Comparison of ENCODE assay signal across 8 cellular contexts in the genomic region with DNA sequence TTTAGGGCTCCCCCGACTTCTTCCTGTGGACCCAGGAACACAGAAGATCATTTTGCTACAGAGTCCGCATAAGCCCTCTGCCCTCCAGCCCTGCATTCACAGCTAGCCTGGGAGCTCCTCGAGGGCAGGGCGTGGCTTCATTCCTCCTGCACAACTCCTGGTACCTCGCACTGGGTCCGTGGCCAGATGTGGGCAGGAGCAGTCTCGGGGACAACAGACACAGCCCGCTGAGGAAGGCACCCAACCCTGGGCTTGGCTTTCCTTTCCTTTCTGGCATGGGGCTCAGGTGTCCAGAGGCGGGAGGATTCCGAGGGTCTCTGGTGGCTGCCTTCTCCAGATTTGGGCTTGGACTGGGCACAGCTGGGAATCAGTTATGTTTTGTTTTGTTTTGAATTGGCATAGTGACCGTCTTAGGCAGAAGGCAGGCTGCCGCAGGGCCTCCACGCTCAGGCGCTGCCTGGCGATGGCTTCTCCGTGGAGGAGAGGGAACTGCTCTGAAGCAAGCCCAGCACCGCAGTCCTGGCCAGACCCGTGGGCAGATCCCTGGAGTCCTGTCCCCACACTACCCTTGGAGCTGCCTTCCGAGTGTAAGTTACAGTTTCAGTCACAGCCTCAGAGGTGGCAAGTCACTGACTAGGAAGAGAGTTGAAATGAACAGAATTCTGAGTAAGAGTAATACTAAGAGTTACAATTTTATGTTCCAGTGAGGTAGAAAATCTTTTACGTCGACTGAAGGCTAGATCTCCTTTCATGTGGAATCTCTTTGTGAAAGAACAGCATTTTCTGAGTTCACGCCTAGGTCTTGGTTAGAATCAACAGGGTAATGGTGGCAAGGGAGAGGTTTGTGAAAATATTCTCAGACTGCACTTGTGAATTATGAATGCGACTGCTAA. TPM values are rescaled to one million over a fixed set of nuclear protein-coding genes. Genes with fewer than 3 reads are reported as not detected.
DNase-seq lines count a peak whose midpoint lies in the region; ATAC-seq and TF ChIP-seq lines count a peak whose summit lies in the region.

No MANE protein-coding gene starts in this region.

- H3K23me2 ChIP-seq in H9 (ENCODE audit: insufficient read length, low read depth, low read length, poor library complexity, severe bottlenecking) = peaks cover 3% of the 10 kb centered on the region

- H3K4ac ChIP-seq in H9 (ENCODE audit: low read depth, low read length) = no peak overlapping the region

- no peak overlapping the region for H2BK5ac ChIP-seq in H9 (ENCODE audit: insufficient read length, low read length)

- intact Hi-C loops in right cardiac atrium (cut with DNase I) = loop anchor here in 3 of 4 donors (5.0 kb wide), 2 partner anchors 34 to 44 kb away; no protein-coding TSS in a partner anchor

- no peaks in the 10 kb centered on the region for H3K27me3 ChIP-seq in H9 (ENCODE audit: insufficient read depth, low read length)
- H3K27me3 ChIP-seq in right cardiac atrium (ENCODE audit: control insufficient read depth, insufficient read depth) = no peaks in the 10 kb centered on the region

- no peaks in the 10 kb centered on the region for H3K36me3 Mint-ChIP-seq in H9 (ENCODE audit: insufficient read depth in 1 of 3, low read depth in 3 of 3)
- no peaks in the 10 kb centered on the region for H3K36me3 Mint-ChIP-seq in activated naive CD4-positive, alpha-beta T cell treated with anti-CD3 and anti-CD28 coated beads, Interleukin-2, amount 50 U/mL, for 24 hours

- H4K8ac ChIP-seq in H9 (replicated peaks; ENCODE audit: insufficient read length, low read depth, low read length) = no peak overlapping the region

- DNase-seq in H9 = no peak
- peak; percentile 73 to 90 (median 88) for DNase-seq in right cardiac atrium
- DNase-seq in stimulated activated CD4-positive, alpha-beta T cell treated with anti-CD3 and anti-CD28 coated beads, Interleukin-4, amount 100 ng/mL, for 1 hour = peak; percentile 27
- DNase-seq in activated gamma-delta T cell treated with Interleukin-2 at 50 U/mL for 16 hours = no peak
- DNase-seq in NOMO-1 treated with DMSO at 0.1 percent for 48 hours (lab: John Stamatoyannopoulos, UW; ENCODE audit: unreplicated experiment) = no peak
- DNase-seq in inferior parietal cortex (ENCODE audit: extremely low spot score) = no peak

- peaks cover 23 to 32% of the 10 kb centered on the region in 2 experiments for H3K4me1 Mint-ChIP-seq in H9
- peaks cover 58% of the 10 kb centered on the region for H3K4me1 Mint-ChIP-seq in activated naive CD4-positive, alpha-beta T cell treated with anti-CD3 and anti-CD28 coated beads, Interleukin-2, amount 50 U/mL, for 24 hours

- no peak for TF ChIP-seq CTCF in H9 (conservative IDR thresholded peaks at IDR 0.05)

- H3K4me3 Mint-ChIP-seq in H9 = no peak overlapping the region
- H3K4me3 Mint-ChIP-seq in activated naive CD4-positive, alpha-beta T cell treated with anti-CD3 and anti-CD28 coated beads, Interleukin-2, amount 50 U/mL, for 24 hours = peak overlapping the region; percentile 57

- peaks cover 22% of the 10 kb centered on the region for H3K27me3 Mint-ChIP-seq in H9 (ENCODE audit: low read depth)
- no peaks in the 10 kb centered on the region for H3K27me3 Mint-ChIP-seq in activated naive CD4-positive, alpha-beta T cell treated with anti-CD3 and anti-CD28 coated beads, Interleukin-2, amount 50 U/mL, for 24 hours

- no peak overlapping the region for H2BK20ac ChIP-seq in H9 (ENCODE audit: low read depth, low read length, poor library complexity, severe bottlenecking)

- H4K5ac ChIP-seq in H9 (ENCODE audit: insufficient read length, low read depth, low read length) = no peak overlapping the region

- no peak overlapping the region for H3K4me3 ChIP-seq in right cardiac atrium (ENCODE audit: low read length)

- H3K9ac ChIP-seq in H9 (ENCODE audit: extremely low read depth, insufficient read length, low read length) = no peak overlapping the region

- H4K20me1 ChIP-seq in H9 (ENCODE audit: control insufficient read depth, insufficient read depth, insufficient read length) = no peaks in the 10 kb centered on the region

- no peak overlapping the region for H3K56ac ChIP-seq in H9 (ENCODE audit: insufficient read length, low read depth, low read length)

- H3K4me1 ChIP-seq in H9 (ENCODE audit: insufficient read depth, low read length) (0 out of 2 replicates have a peak, but pooled peaks cover 2% of the 10 kb centered on the region), right cardiac atrium (ENCODE audit: control insufficient read depth, insufficient read depth, low read length) (peaks cover 25% of the 10 kb centered on the region)

- H2BK120ac ChIP-seq in H9 (ENCODE audit: low read depth, low read length, poor library complexity, severe bottlenecking) = no peak overlapping the region

- H3K27ac ChIP-seq in H9 (ENCODE audit: insufficient read length, low read depth, low read length) = no peak overlapping the region
- H3K27ac ChIP-seq in right cardiac atrium (ENCODE audit: low read length) = peak overlapping the region; percentile 79

- H4K91ac ChIP-seq in H9 (ENCODE audit: insufficient read length, low read depth, low read length) = no peak overlapping the region

- H3K9me3 ChIP-seq in H9 (ENCODE audit: control insufficient read depth, low read depth, low read length) = no peaks in the 10 kb centered on the region
- H3K9me3 ChIP-seq in right cardiac atrium (ENCODE audit: control insufficient read depth, low read length) = no peaks in the 10 kb centered on the region

- no peak overlapping the region for H3K4me2 ChIP-seq in H9 (ENCODE audit: insufficient read depth, insufficient read length, low read length)

- no peak overlapping the region for H2AK5ac ChIP-seq in H9 (ENCODE audit: insufficient read length, low read length)

- no peaks in the 10 kb centered on the region for H3K79me1 ChIP-seq in H9 (ENCODE audit: insufficient read depth, low read depth, low read length, poor library complexity, severe bottlenecking)

- H2BK15ac ChIP-seq in H9 (ENCODE audit: low read depth, low read length) = no peak overlapping the region

- H3K23ac ChIP-seq in H9 (ENCODE audit: insufficient read length, low read depth, low read length) = no peak overlapping the region

- H3K27ac Mint-ChIP-seq in H9 = peak overlapping the region in 2 of 3 experiments; percentile 35 to 38; a peak in 2 of 7 replicates
- peak overlapping the region; percentile 73 for H3K27ac Mint-ChIP-seq in activated naive CD4-positive, alpha-beta T cell treated with anti-CD3 and anti-CD28 coated beads, Interleukin-2, amount 50 U/mL, for 24 hours

- H3K14ac ChIP-seq in H9 (ENCODE audit: insufficient read depth, low read length) = no peak overlapping the region

- no peak overlapping the region for H2AFZ ChIP-seq in H9 (ENCODE audit: low read length)

- peak; percentile 69 to 82 for ATAC-seq in right cardiac atrium
- ATAC-seq in HG02870 (IDR thresholded peaks at IDR 0.05; ENCODE audit: unreplicated experiment) = no peak

- H3K9me3 Mint-ChIP-seq in H9 = no peaks in the 10 kb centered on the region
- H3K9me3 Mint-ChIP-seq in activated naive CD4-positive, alpha-beta T cell treated with anti-CD3 and anti-CD28 coated beads, Interleukin-2, amount 50 U/mL, for 24 hours = no peaks in the 10 kb centered on the region

- H3K79me2 ChIP-seq in H9 (ENCODE audit: insufficient read depth, low read length) = no peaks in the 10 kb centered on the region

- H3T11ph ChIP-seq in H9 (ENCODE audit: low read length) = no peak overlapping the region

- no peak overlapping the region for H2BK12ac ChIP-seq in H9 (ENCODE audit: insufficient read length, low read depth, low read length)

- no CpG with 5 or more reads among the region's 23 CpGs for WGBS in H9 (ENCODE audit: extremely low coverage, insufficient read length, low lambda C conversion rate)
- 37% methylated on average over 23 of the region's 23 CpGs for WGBS in right cardiac atrium

- no peak overlapping the region for H3K18ac ChIP-seq in H9 (ENCODE audit: insufficient read length, low read depth, low read length)

RNA-seq across cellular contexts. Expression of gene LDLRAD4, which starts 47.9 kb away (rescaled TPM):
- total RNA-seq in H9 (2021) (1.8 and 3.9 TPM in 2 replicates), right cardiac atrium (100 to 1,000 TPM in 1 of 4 donors, 10 to 100 TPM in 3; 46.6 to 159 (median 70.0) TPM)
- polyA plus RNA-seq in right cardiac atrium = 25.7 TPM

Comparison
In these comparisons a context has a peak if more than half of its experiments do, and no peak if none do; other contexts are left out.
1. DNase-seq: peak in right cardiac atrium (3 of 3) and stimulated activated CD4-positive, alpha-beta T cell treated with anti-CD3 and anti-CD28 coated beads, Interleukin-4, amount 100 ng/mL, for 1 hour (single experiment); none in H9 (single experiment), activated gamma-delta T cell treated with Interleukin-2 at 50 U/mL for 16 hours (single experiment), NOMO-1 treated with DMSO at 0.1 percent for 48 hours (single experiment) and inferior parietal cortex (single experiment).